ENCODE assay signal across 8 cellular contexts in genomic region chr6:35259946-35260626, GRCh38. TPM values are rescaled to one million over a fixed set of nuclear protein-coding genes. Genes with fewer than 3 reads are reported as not detected.
A peak's percentile ranks its signal among the peaks of the same experiment; 100 is the strongest.
DNase-seq lines count a peak whose midpoint lies in the region; ATAC-seq, FAIRE-seq and TF ChIP-seq lines count a peak whose summit lies in the region.

No MANE protein-coding gene starts in this region.

- no peak for TF ChIP-seq CTCF in VCaP (conservative IDR thresholded peaks at IDR 0.05)
- no peak for TF ChIP-seq CTCF in keratinocyte (optimal IDR thresholded peaks at IDR 0.05 in 1 of 3, IDR thresholded peaks at IDR 0.05 in 1 of 3, conservative IDR thresholded peaks at IDR 0.05 in 1 of 3; ENCODE audit: extremely low read depth in 1 of 3, insufficient read depth in 2 of 3, low read length in 3 of 3)

- dilution Hi-C loops in keratinocyte (cut with MboI; ENCODE audit: extremely low pct_ligation_motif_present, low sequenced_read_pairs) = no loop called here

- H2AFZ ChIP-seq in keratinocyte (ENCODE audit: control insufficient read depth, low read length) = peak overlapping the region; percentile 72

- H3K4me1 ChIP-seq in keratinocyte (ENCODE audit: control insufficient read depth, extremely low read depth, insufficient read depth, low read length) = peaks cover 16% of the 10 kb centered on the region

- peak overlapping the region; percentile 91 for H3K4me2 ChIP-seq in keratinocyte (ENCODE audit: control insufficient read depth, extremely low read depth, insufficient read depth, low read depth, low read length)

- no peaks in the 10 kb centered on the region for H3K36me3 ChIP-seq in keratinocyte (ENCODE audit: control insufficient read depth in 2 of 2, extremely low read depth in 1 of 2, insufficient read depth in 2 of 2, low read length in 2 of 2)

- H3K4me3 ChIP-seq in keratinocyte (ENCODE audit: control insufficient read depth in 2 of 3, extremely low read depth in 1 of 3, insufficient read depth in 2 of 3, low read depth in 1 of 3, low read length in 3 of 3) = peak overlapping the region; percentile 48 to 94 (median 83)

- no peaks in the 10 kb centered on the region for H3K9me1 ChIP-seq in keratinocyte (ENCODE audit: control insufficient read depth, extremely low read depth, insufficient read depth, low read length)

- DNase-seq in EL = peak; percentile 54
- peak; percentile 33 for DNase-seq in LHCN-M2 (ENCODE audit: low read depth)
- DNase-seq in T47D (ENCODE audit: low read depth in 1 of 2, low spot score in 1 of 2) = peak; percentile 32 to 49
- peak; percentile 42 for DNase-seq in keratinocyte (ENCODE audit: low read depth, low spot score)
- DNase-seq in stimulated activated CD4-positive, alpha-beta T cell treated with anti-CD3 and anti-CD28 coated beads, Interleukin-15, amount 100 ng/mL, for 24 hours = peak; percentile 84
- DNase-seq in globus pallidus (ENCODE audit: low spot score) = no peak

- ATAC-seq in GM21717 (IDR thresholded peaks at IDR 0.05; ENCODE audit: unreplicated experiment) = peak; percentile 27

- H3K27ac ChIP-seq in VCaP (peak overlapping the region; percentile 88), keratinocyte (ENCODE audit: control insufficient read depth, insufficient read depth, low read length) (peak overlapping the region; percentile 75)

- no peaks in the 10 kb centered on the region for H3K27me3 ChIP-seq in keratinocyte (ENCODE audit: control insufficient read depth, extremely low read depth, insufficient read depth, low read length)

- no peaks in the 10 kb centered on the region for H3K9me3 ChIP-seq in keratinocyte (ENCODE audit: control insufficient read depth, low read depth, low read length)

- in situ Hi-C loops in T47D (cut with HindIII; ENCODE audit: low pct_unique_long_range_greater_than_20kb, low sequenced_read_pairs) = no loop called here

- H3K79me2 ChIP-seq in keratinocyte (ENCODE audit: control insufficient read depth, insufficient read depth, low read length) = peaks cover 3% of the 10 kb centered on the region

- no peak for FAIRE-seq in keratinocyte (lab: Jason Lieb, UNC)

- H3K9ac ChIP-seq in keratinocyte (ENCODE audit: control insufficient read depth, extremely low read depth, insufficient read depth, low read length) = peak overlapping the region; percentile 91

- no peaks in the 10 kb centered on the region for H4K20me1 ChIP-seq in keratinocyte (ENCODE audit: control insufficient read depth, extremely low read depth, insufficient read depth, low read length)

RNA-seq across cellular contexts. Expression of gene ZNF76, which starts 0.6 kb away (rescaled TPM):
- 22.2 and 26.8 TPM in 2 replicates for total RNA-seq in LHCN-M2 (2014; rRNA removed)
- polyA plus RNA-seq in LHCN-M2 (2012) = 19.2 TPM
- 7.2 to 11.5 TPM (median 7.6 TPM) in 3 replicates for polyA plus RNA-seq in keratinocyte
- 3.7 TPM for polyA plus RNA-seq in keratinocyte (2011; ENCODE audit: low read depth)
- 5.8 and 7.7 TPM in 2 replicates for polyA plus RNA-seq in keratinocyte (2011; cell fraction: cytosol; rRNA removed)
- 22.6 and 32.4 TPM in 2 replicates for polyA plus RNA-seq in keratinocyte (2011; cell fraction: nucleus; rRNA removed)
- 6.7 and 7.8 TPM in 2 replicates for polyA plus RNA-seq in keratinocyte (2012; ENCODE audit: low replicate concordance)
- 8.9 to 18.2 TPM (median 16.5 TPM) in 3 replicates for polyA minus RNA-seq in keratinocyte
- 10.7 TPM for polyA minus RNA-seq in keratinocyte (2011; cell fraction: cytosol; rRNA and poly(A)+ RNA removed)
- 9.7 and 10.9 TPM in 2 replicates for polyA minus RNA-seq in keratinocyte (2011; cell fraction: nucleus; rRNA and poly(A)+ RNA removed)

RNA-seq across cellular contexts. Expression of gene DEF6, which starts 37.5 kb away (rescaled TPM):
- total RNA-seq in LHCN-M2 (2014; rRNA removed) = 0.06 and 0.13 TPM in 2 replicates
- polyA plus RNA-seq in LHCN-M2 (2012) = 0.10 TPM
- polyA plus RNA-seq in keratinocyte = 12.4 to 17.4 TPM (median 17.3 TPM) in 3 replicates
- 9.1 TPM for polyA plus RNA-seq in keratinocyte (2011; ENCODE audit: low read depth)
- polyA plus RNA-seq in keratinocyte (2011; cell fraction: cytosol; rRNA removed) = 6.4 and 10.8 TPM in 2 replicates
- 22.6 and 34.0 TPM in 2 replicates for polyA plus RNA-seq in keratinocyte (2011; cell fraction: nucleus; rRNA removed)
- 12.0 and 15.8 TPM in 2 replicates for polyA plus RNA-seq in keratinocyte (2012; ENCODE audit: low replicate concordance)
- 8.1 to 13.7 TPM (median 12.6 TPM) in 3 replicates for polyA minus RNA-seq in keratinocyte
- 15.9 TPM for polyA minus RNA-seq in keratinocyte (2011; cell fraction: cytosol; rRNA and poly(A)+ RNA removed)
- 13.2 and 17.5 TPM in 2 replicates for polyA minus RNA-seq in keratinocyte (2011; cell fraction: nucleus; rRNA and poly(A)+ RNA removed)

RNA-seq across cellular contexts. Expression of gene SCUBE3, which starts 46.3 kb away (rescaled TPM):
- total RNA-seq in LHCN-M2 (2014; rRNA removed) = 0.06 TPM in 2 replicates
- 0.13 TPM for polyA plus RNA-seq in LHCN-M2 (2012)
- 0.01 to 0.02 TPM in 2 of 3 replicates, not detected in the other for polyA plus RNA-seq in keratinocyte
- polyA plus RNA-seq in keratinocyte (2011; ENCODE audit: low read depth) = not detected
- polyA plus RNA-seq in keratinocyte (2011; cell fraction: cytosol; rRNA removed) = 0.01 TPM in 1 of 2 replicates, not detected in the other
- 0.03 TPM in 2 replicates for polyA plus RNA-seq in keratinocyte (2011; cell fraction: nucleus; rRNA removed)
- polyA plus RNA-seq in keratinocyte (2012; ENCODE audit: low replicate concordance) = not detected in 2 replicates
- polyA minus RNA-seq in keratinocyte = not detected in 3 replicates
- polyA minus RNA-seq in keratinocyte (2011; cell fraction: cytosol; rRNA and poly(A)+ RNA removed) = not detected
- 0.08 and 0.11 TPM in 2 replicates for polyA minus RNA-seq in keratinocyte (2011; cell fraction: nucleus; rRNA and poly(A)+ RNA removed)
